ENCODE assay signal across 30 cellular contexts in genomic region chr10:90804354-90804753, GRCh38. TPM values are rescaled to one million over a fixed set of nuclear protein-coding genes. Genes with fewer than 3 reads are reported as not detected.
"Had no signal": no experiment of that assay in that cellular context is flagged by ENCODE, and none has a peak within 500 bp of the region (broad histone marks: within the 10 kb centered on the region; RNA-seq: fewer than 3 reads in every experiment).

No MANE protein-coding gene starts in this region.

- H3K36me3 ChIP-seq: left lung, lower lobe of right lung, ovary, right atrium auricular region, right lobe of liver, thyroid gland, transverse colon, upper lobe of left lung, vagina had no signal

- H3K4me3 ChIP-seq: left lung, lower lobe of right lung, mucosa of descending colon, ovary, right atrium auricular region, right lobe of liver, smooth muscle cell, testis, thyroid gland, transverse colon, upper lobe of left lung, vagina had no signal

- H3K27me3 ChIP-seq: left lung, ovary, right atrium auricular region, right lobe of liver, testis, thyroid gland, transverse colon, upper lobe of left lung, vagina had no signal

- H3K4me3 Mint-ChIP-seq: immature natural killer cell; naive thymus-derived CD4-positive, alpha-beta T cell; natural killer cell treated with Interleukin-12 subunit alpha and Interleukin-12 subunit beta and Interleukin-15 and Interleukin-18, amount 100 ng/mL, for 72 hours; stimulated activated memory B cell treated with anti-CD40 and anti-IgM and Interleukin-4, amounts not matched to agents 10 μg/mL and 1 μg/mL and 100 μg/mL, for 72 hours; stimulated activated naive CD8-positive, alpha-beta T cell treated with anti-CD3 and anti-CD28 coated beads, Interleukin-15, amount 100 ng/mL, for 72 hours had no signal

- H3K4me1 ChIP-seq: left lung, lower lobe of right lung, right atrium auricular region, right lobe of liver, testis, thyroid gland, transverse colon, upper lobe of left lung, vagina had no signal

- H3K9me3 Mint-ChIP-seq: natural killer cell treated with Interleukin-12 subunit alpha and Interleukin-12 subunit beta and Interleukin-15 and Interleukin-18, amount 100 ng/mL, for 72 hours; stimulated activated naive CD8-positive, alpha-beta T cell treated with anti-CD3 and anti-CD28 coated beads, Interleukin-15, amount 100 ng/mL, for 72 hours had no signal

- H3K27me3 Mint-ChIP-seq: progenitor cell of endocrine pancreas had no signal

- H3K27ac Mint-ChIP-seq: immature natural killer cell; naive thymus-derived CD4-positive, alpha-beta T cell; natural killer cell treated with Interleukin-12 subunit alpha and Interleukin-12 subunit beta and Interleukin-15 and Interleukin-18, amount 100 ng/mL, for 72 hours; progenitor cell of endocrine pancreas; stimulated activated memory B cell treated with anti-CD40 and anti-IgM and Interleukin-4, amounts not matched to agents 10 μg/mL and 1 μg/mL and 100 μg/mL, for 72 hours; stimulated activated naive CD8-positive, alpha-beta T cell treated with anti-CD3 and anti-CD28 coated beads, Interleukin-15, amount 100 ng/mL, for 72 hours had no signal

- H3K9me3 ChIP-seq: left lung, lower lobe of right lung, mucosa of descending colon, ovary, right lobe of liver, testis, thyroid gland, transverse colon, vagina had no signal

- H3K27ac ChIP-seq: left lung, lower lobe of right lung, ovary, right atrium auricular region, right lobe of liver, testis, thyroid gland, transverse colon, upper lobe of left lung, vagina had no signal

- H3K4me2 ChIP-seq: smooth muscle cell had no signal

- H3K36me3 Mint-ChIP-seq: immature natural killer cell; naive thymus-derived CD4-positive, alpha-beta T cell; natural killer cell treated with Interleukin-12 subunit alpha and Interleukin-12 subunit beta and Interleukin-15 and Interleukin-18, amount 100 ng/mL, for 72 hours; stimulated activated memory B cell treated with anti-CD40 and anti-IgM and Interleukin-4, amounts not matched to agents 10 μg/mL and 1 μg/mL and 100 μg/mL, for 72 hours had no signal

- DNase-seq: hypothalamus; immature natural killer cell; kidney; left colon; left lung; lower lobe of right lung; mammary epithelial cell; mesendoderm; midbrain; mucosa of descending colon; naive thymus-derived CD4-positive, alpha-beta T cell; ovary; right lobe of liver; stimulated activated CD4-positive, alpha-beta T cell treated with anti-CD3 and anti-CD28 coated beads, Interleukin-1b, Interleukin-23, amount 100 ng/mL, for 48 hours; stimulated activated CD4-positive, alpha-beta T cell treated with anti-CD3 and anti-CD28 coated beads, Interleukin-2, amount 100 ng/mL, for 48 hours; stimulated activated CD4-positive, alpha-beta T cell treated with anti-CD3 and anti-CD28 coated beads, Interleukin-4, amount 100 ng/mL, for 4 hours; stimulated activated CD8-positive, alpha-beta memory T cell treated with anti-CD3 and anti-CD28 coated beads, Interleukin-4, amount 100 ng/mL, for 48 hours; stimulated activated naive CD4-positive, alpha-beta T cell treated with Interleukin-2 at 50 U/mL for 16 hours; stimulated activated naive CD8-positive, alpha-beta T cell treated with anti-CD3 and anti-CD28 coated beads, Interleukin-15, amount 100 ng/mL, for 72 hours; substantia nigra; testis; thyroid gland; transverse colon; upper lobe of left lung had no signal

- H3K4me1 Mint-ChIP-seq: immature natural killer cell; naive thymus-derived CD4-positive, alpha-beta T cell; stimulated activated memory B cell treated with anti-CD40 and anti-IgM and Interleukin-4, amounts not matched to agents 10 μg/mL and 1 μg/mL and 100 μg/mL, for 72 hours; stimulated activated naive CD8-positive, alpha-beta T cell treated with anti-CD3 and anti-CD28 coated beads, Interleukin-15, amount 100 ng/mL, for 72 hours had no signal

- ATAC-seq: left colon; left lung; lower lobe of right lung; mucosa of descending colon; naive thymus-derived CD4-positive, alpha-beta T cell; natural killer cell treated with Interleukin-12 subunit alpha and Interleukin-12 subunit beta and Interleukin-15 and Interleukin-18, amount 100 ng/mL, for 72 hours; right lobe of liver; stimulated activated memory B cell treated with anti-CD40 and anti-IgM and Interleukin-4, amounts not matched to agents 10 μg/mL and 1 μg/mL and 100 μg/mL, for 72 hours; stimulated activated naive CD8-positive, alpha-beta T cell treated with anti-CD3 and anti-CD28 coated beads, Interleukin-15, amount 100 ng/mL, for 72 hours had no signal

RNA-seq across cellular contexts. Expression of gene HTR7, which starts 53.5 kb away (rescaled TPM):
- polyA plus RNA-seq: naive thymus-derived CD4-positive, alpha-beta T cell had no signal
